Comparison of ENCODE assay signal across 36 cellular contexts in the genomic region with DNA sequence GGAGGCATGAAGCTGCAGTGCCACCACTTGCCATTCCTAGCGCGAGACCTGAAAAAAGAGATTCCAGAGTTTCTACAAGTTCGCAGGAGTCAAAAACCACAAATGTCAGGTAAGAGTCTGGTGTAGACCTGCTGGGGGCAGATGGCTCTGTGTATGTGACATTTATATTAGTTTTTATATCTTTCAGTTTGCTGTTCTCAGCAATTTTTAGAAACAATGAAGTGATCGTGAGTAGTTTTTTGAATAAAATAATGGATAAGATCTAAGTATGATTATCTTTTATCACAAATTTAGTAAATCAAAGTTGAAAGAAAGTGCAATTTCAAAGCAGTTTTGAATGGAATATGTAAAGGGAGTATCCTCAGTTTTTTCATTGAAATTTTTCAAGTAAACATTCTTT.
"Had no signal": no experiment of that assay in that cellular context is flagged by ENCODE, and none has a peak within 500 bp of the region (broad histone marks: within the 10 kb centered on the region; RNA-seq: fewer than 3 reads in every experiment).

No MANE protein-coding gene starts in this region.

- H3K27me3 ChIP-seq: MG63 had no signal

- DNase-seq: Karpas-422, Kasumi-1, MG63, MM.1S, MV-4-11, NCI-H1048, NCI-H1092, NCI-H1092 treated with DMSO at 0.1 percent for 48 hours, NCI-H1105, NCI-H1105 treated with DMSO at 0.1 percent for 48 hours, NCI-H1417, NCI-H1417 treated with DMSO at 0.1 percent for 48 hours, NCI-H1436, NCI-H1436 treated with DMSO at 0.1 percent for 48 hours, NCI-H146, NCI-H1694, NCI-H1694 treated with DMSO at 0.1 percent for 48 hours, NCI-H187, NCI-H187 treated with DMSO at 0.1 percent for 48 hours, NCI-H1930, NCI-H2029, NCI-H2029 treated with DMSO at 0.1 percent for 48 hours, NCI-H2081, NCI-H2081 treated with DMSO at 0.1 percent for 48 hours, NCI-H2107, NCI-H2171, NCI-H2171 treated with DMSO at 0.1 percent for 48 hours, NCI-H2227 treated with DMSO at 0.1 percent for 48 hours, NCI-H226, NCI-H345, NCI-H446, NCI-H446 treated with DMSO at 0.1 percent for 48 hours, NCI-H510A, NCI-H510A treated with DMSO at 0.1 percent for 48 hours, NCI-H524, NCI-H524 treated with DMSO at 0.1 percent for 48 hours had no signal

- H3K4me3 ChIP-seq: MG63 had no signal

- H3K9me3 ChIP-seq: MG63 had no signal
